Comparison of ENCODE assay signal across 8 cellular contexts in the genomic region with DNA sequence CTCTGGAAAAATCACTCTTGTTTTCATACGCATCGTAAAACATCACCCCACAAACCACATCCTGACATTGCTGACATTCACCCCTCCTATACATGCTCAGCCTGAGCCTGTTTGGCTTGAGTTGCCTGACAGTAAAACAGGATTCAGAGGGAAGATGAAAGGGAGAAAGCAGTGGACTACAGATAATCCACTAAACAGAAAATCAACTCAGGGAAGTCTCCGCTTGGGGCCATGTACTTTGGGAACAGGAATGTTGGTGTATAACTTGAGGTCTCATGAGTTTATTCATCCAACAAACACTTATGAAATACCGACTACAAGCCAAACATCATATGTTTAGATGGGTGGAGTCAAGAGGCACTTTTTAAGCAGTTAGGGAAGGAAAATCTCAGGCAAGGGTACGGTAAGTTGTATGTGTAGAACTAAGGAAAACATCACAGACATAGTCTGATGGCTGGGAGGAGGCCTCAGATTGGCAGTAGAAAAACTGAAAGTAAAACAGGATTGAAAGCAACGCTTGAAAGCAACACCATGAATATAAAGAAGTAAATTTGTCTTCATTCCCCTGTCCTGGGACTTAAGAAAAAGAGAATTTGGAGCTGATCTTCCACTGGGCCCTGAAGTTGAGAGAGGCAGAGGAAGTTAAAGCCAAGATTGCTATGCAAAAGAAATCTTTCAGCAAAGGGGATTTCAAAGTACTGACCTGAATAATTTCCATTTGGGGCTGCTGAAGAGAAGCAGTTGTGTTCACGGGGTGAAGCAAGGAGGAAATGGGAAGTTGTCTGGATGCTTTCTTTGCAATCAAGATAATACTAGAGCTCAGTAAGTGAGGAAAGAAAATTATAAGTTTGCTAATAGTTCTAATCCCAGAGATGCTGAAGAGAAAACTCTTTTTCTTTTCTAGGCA. TPM values are rescaled to one million over a fixed set of nuclear protein-coding genes. Genes with fewer than 3 reads are reported as not detected.
DNase-seq lines count a peak whose midpoint lies in the region; ATAC-seq and TF ChIP-seq lines count a peak whose summit lies in the region.

No MANE protein-coding gene starts in this region.

- WGBS in heart left ventricle, 4 donors: 58 to 65% (median 60%) methylated on average over 7 of the region's 7 CpGs

- TF ChIP-seq CTCF in Loucy (conservative IDR thresholded peaks at IDR 0.05; ENCODE audit: low read length) (no peak), heart left ventricle (IDR thresholded peaks at IDR 0.05) (no peak)

- H3K9me2 ChIP-seq in Loucy (replicated peaks; ENCODE audit: low read depth, low read length): no peaks in the 10 kb centered on the region

- H3K4me3 ChIP-seq in Loucy (ENCODE audit: low read length, poor library complexity, severe bottlenecking) (peak overlapping the region; percentile 70), heart left ventricle (peak overlapping the region in 10 of 12 donors; percentile 10 to 45 (median 32))

- no peaks in the 10 kb centered on the region for H3F3A ChIP-seq in Loucy (ENCODE audit: low read depth)

- H3K9me3 ChIP-seq in Loucy (ENCODE audit: insufficient read depth, low read depth, low read length): no peaks in the 10 kb centered on the region
- H3K9me3 ChIP-seq in heart left ventricle: no peaks in the 10 kb centered on the region

- H2AFZ ChIP-seq in Loucy (ENCODE audit: low read length): peak overlapping the region; percentile 80

- H3K79me2 ChIP-seq in Loucy (ENCODE audit: insufficient read depth, low read length): no peaks in the 10 kb centered on the region

- peak overlapping the region; percentile 89 for H3K4me2 ChIP-seq in Loucy (ENCODE audit: low read depth, low read length, poor library complexity, severe bottlenecking)

- intact Hi-C loops in heart left ventricle (cut with DNase I): no loop called here

- H3K27me3 ChIP-seq in Loucy (ENCODE audit: insufficient read depth, low read length, poor library complexity, severe bottlenecking) (no peaks in the 10 kb centered on the region), heart left ventricle (no peaks in the 10 kb centered on the region)

- ATAC-seq in GM21723 (IDR thresholded peaks at IDR 0.05; ENCODE audit: unreplicated experiment) (peak; percentile 96), heart left ventricle (peak in 2 of 4 donors; percentile 24 to 38)

- TF ChIP-seq POLR2A in heart left ventricle (IDR thresholded peaks at IDR 0.05) (no peak), erythroblast (IDR thresholded peaks at IDR 0.05; ENCODE audit: low read length) (no peak)

- H3K9ac ChIP-seq in Loucy (ENCODE audit: low read depth, low read length, poor library complexity, severe bottlenecking): peak overlapping the region; percentile 34

- peak overlapping the region; percentile 35 to 85 (median 62) for H3K27ac ChIP-seq in heart left ventricle

- DNase-seq in GDM1 (lab: John Stamatoyannopoulos, UW): peak; percentile 6
- peak; percentile 42 for DNase-seq in activated T-cell treated with anti-CD3 and anti-CD28 coated beads for 24 hours (ENCODE audit: low read depth)
- DNase-seq in heart left ventricle: no peak
- peak in 2 of 3 donors; percentile 30 to 33 for DNase-seq in stimulated activated CD4-positive, alpha-beta T cell treated with anti-CD3 and anti-CD28 coated beads, TNF-alpha, amount 100 ng/mL, for 48 hours (ENCODE audit: low read depth in 3 of 3)
- no peak for DNase-seq in OCI-M2 (lab: John Stamatoyannopoulos, UW; ENCODE audit: unreplicated experiment)
- DNase-seq in erythroblast (lab: John Stamatoyannopoulos, UW): no peak

- H3K36me3 ChIP-seq in Loucy (ENCODE audit: insufficient read depth, low read length) (no peaks in the 10 kb centered on the region), heart left ventricle (no peaks in the 10 kb centered on the region)

- H3K4me1 ChIP-seq in Loucy (ENCODE audit: insufficient read depth, low read length, poor library complexity, severe bottlenecking): peaks cover 13% of the 10 kb centered on the region
- peaks cover 0 to 44% (median 8%) of the 10 kb centered on the region in 12 donors for H3K4me1 ChIP-seq in heart left ventricle

- no peaks in the 10 kb centered on the region for H4K20me1 ChIP-seq in Loucy (ENCODE audit: insufficient read depth, low read length, poor library complexity, severe bottlenecking)

RNA-seq across cellular contexts. Expression of a gene that starts 28.8 kb away (rescaled TPM):
- 10 to 100 TPM in 5 of 9 donors, 1 to 10 TPM in 4; 4.8 to 29.1 (median 12.0) TPM for total RNA-seq in heart left ventricle
- polyA plus RNA-seq in heart left ventricle: 1 to 10 TPM; 4.4 to 5.7 TPM

Comparison
In these comparisons a context has a peak if more than half of its experiments do, and no peak if none do; other contexts are left out.
1. DNase-seq: peak in GDM1 (single experiment), activated T-cell treated with anti-CD3 and anti-CD28 coated beads for 24 hours (single experiment) and stimulated activated CD4-positive, alpha-beta T cell treated with anti-CD3 and anti-CD28 coated beads, TNF-alpha, amount 100 ng/mL, for 48 hours (2 of 3); none in heart left ventricle (0 of 5), OCI-M2 (single experiment) and erythroblast (0 of 2).